In genomic region chr5:137995747-137996123, GRCh38 we compare ENCODE assay signal across 17 cellular contexts. TPM values are rescaled to one million over a fixed set of nuclear protein-coding genes. Genes with fewer than 3 reads are reported as not detected.
DNase-seq lines count a peak whose midpoint lies in the region; ATAC-seq, FAIRE-seq and TF ChIP-seq lines count a peak whose summit lies in the region.
"Had no signal": no experiment of that assay in that cellular context is flagged by ENCODE, and none has a peak within 500 bp of the region (broad histone marks: within the 10 kb centered on the region; RNA-seq: fewer than 3 reads in every experiment).

No MANE protein-coding gene starts in this region.

- POLR2A ChIA-PET in endothelial cell of umbilical vein (lab: Charles Lee) = interaction anchor here (0.6 kb wide), 1 partner anchor 82 kb away, joined by 3 read pairs; no protein-coding TSS in a partner anchor

- H3K27ac Mint-ChIP-seq in T-helper 17 cell = peak overlapping the region; percentile 41

- H3K79me2 ChIP-seq in ACC112 (ENCODE audit: control insufficient read depth, insufficient read depth, low read length, unreplicated experiment) = peaks cover 44% of the 10 kb centered on the region
- peaks cover 37% of the 10 kb centered on the region for H3K79me2 ChIP-seq in endothelial cell of umbilical vein (ENCODE audit: control insufficient read depth, insufficient read depth, low read length)

- H3K4me1 Mint-ChIP-seq in T-helper 17 cell = peaks cover 22% of the 10 kb centered on the region

- no peak for TF ChIP-seq CTCF in endothelial cell of umbilical vein (IDR thresholded peaks at IDR 0.05; ENCODE audit: extremely low read depth in 1 of 2, insufficient read depth in 1 of 2, low read depth in 1 of 2, low read length in 2 of 2)

- H3K9ac ChIP-seq in endothelial cell of umbilical vein (replicated peaks; ENCODE audit: extremely low read depth, insufficient read depth, low read length) = no peak overlapping the region

- no peak for ATAC-seq in T-helper 17 cell
- ATAC-seq: activated naive CD4-positive, alpha-beta T cell treated with anti-CD3 and anti-CD28 coated beads, Interleukin-2, amount 50 U/mL, for 72 hours had no signal

- dilution Hi-C loops in endothelial cell of umbilical vein (cut with MboI; ENCODE audit: extremely low pct_ligation_motif_present, low sequenced_read_pairs) = no loop called here

- H4K20me1 ChIP-seq in endothelial cell of umbilical vein (replicated peaks; ENCODE audit: control insufficient read depth, extremely low read depth, insufficient read depth, low read length) = no peaks in the 10 kb centered on the region

- H3K4me3 Mint-ChIP-seq in T-helper 17 cell = no peak overlapping the region
- H3K4me3 Mint-ChIP-seq: HFFc6 had no signal

- H3K4me1 ChIP-seq in ACC112 (ENCODE audit: control insufficient read depth, insufficient read depth, low read length, unreplicated experiment) (peaks cover 27% of the 10 kb centered on the region), endothelial cell of umbilical vein (ENCODE audit: control insufficient read depth, extremely low read depth, insufficient read depth, low read length) (peaks cover 16% of the 10 kb centered on the region)

- TF ChIP-seq POLR2A in endothelial cell of umbilical vein (IDR thresholded peaks at IDR 0.05; ENCODE audit: low read depth, low read length) = no peak

- no peak overlapping the region for H3K4me3 ChIP-seq in ACC112 (ENCODE audit: low read depth, low read length)
- H3K4me3 ChIP-seq in endothelial cell of umbilical vein (replicated peaks in 1 of 3; ENCODE audit: insufficient read depth in 1 of 3, low read depth in 1 of 3, low read length in 3 of 3) = no peak overlapping the region
- H3K4me3 ChIP-seq: SJSA1 had no signal

- intact Hi-C loops in endothelial cell of umbilical vein (cut with micrococcal nuclease) = loop anchor here (5.0 kb wide), 1 partner anchor 108 kb away; the partner anchor contains the start of gene PKD2L2

- FAIRE-seq in endothelial cell of umbilical vein (lab: Jason Lieb, UNC) = no peak
- FAIRE-seq: GM12892 had no signal

- H3K36me3 ChIP-seq in ACC112 (ENCODE audit: insufficient read depth, low read length) = peaks cover 16% of the 10 kb centered on the region
- peaks cover 0 to 2% of the 10 kb centered on the region in 2 experiments for H3K36me3 ChIP-seq in endothelial cell of umbilical vein (ENCODE audit: control insufficient read depth in 2 of 2, extremely low read depth in 1 of 2, insufficient read depth in 2 of 2, low read length in 2 of 2)

- DNase-seq in GF-D8 (lab: John Stamatoyannopoulos, UW) (peak; percentile 15), T-helper 17 cell (no peak), endothelial cell of umbilical vein (ENCODE audit: low read depth, low spot score) (no peak), NCI-H1694 treated with DMSO at 0.1 percent for 48 hours (lab: John Stamatoyannopoulos, UW) (no peak), anterior cingulate cortex (lab: John Stamatoyannopoulos, UW) (no peak), hippocampal formation (lab: John Stamatoyannopoulos, UW) (no peak)
- DNase-seq in activated effector memory CD4-positive, alpha-beta T cell treated with anti-CD3 and anti-CD28 coated beads, Interleukin-2, amount 50 U/mL, for 16 hours = no peak
- DNase-seq: BE2C; NCI-H2171 treated with DMSO at 0.1 percent for 48 hours; NK-92 treated with Interleukin-12 subunit alpha and Interleukin-12 subunit beta, amount 100 ng/mL, for 24 hours; WERI-Rb-1 had no signal

- no peaks in the 10 kb centered on the region for H3K27me3 ChIP-seq in ACC112 (ENCODE audit: insufficient read depth, low read length)
- no peaks in the 10 kb centered on the region for H3K27me3 ChIP-seq in endothelial cell of umbilical vein (ENCODE audit: control insufficient read depth in 2 of 2, insufficient read depth in 2 of 2, low read length in 2 of 2)
- H3K27me3 ChIP-seq: BE2C, SJSA1 had no signal

- H3K9me3 ChIP-seq in T-helper 17 cell (ENCODE audit: control insufficient read depth, low read length, poor library complexity, severe bottlenecking) (peaks cover 6% of the 10 kb centered on the region), endothelial cell of umbilical vein (replicated peaks; ENCODE audit: control insufficient read depth, insufficient read depth, low read length) (no peaks in the 10 kb centered on the region)
- H3K9me3 ChIP-seq: BE2C, SJSA1 had no signal

- peak overlapping the region; percentile 27 for H3K4me2 ChIP-seq in endothelial cell of umbilical vein (ENCODE audit: insufficient read depth, low read length)

- H2AFZ ChIP-seq in ACC112 (ENCODE audit: low read length, unreplicated experiment) = no peak overlapping the region
- H2AFZ ChIP-seq in endothelial cell of umbilical vein (ENCODE audit: low read depth, low read length) = no peak overlapping the region

- no peaks in the 10 kb centered on the region for H3K9me1 ChIP-seq in endothelial cell of umbilical vein (replicated peaks; ENCODE audit: control insufficient read depth, extremely low read depth, insufficient read depth, low read length)

- CTCF ChIA-PET in endothelial cell of umbilical vein (lab: Charles Lee) = interaction anchor here (0.9 to 2.3 kb wide), 4 partner anchors 12 to 217 kb away, joined by 3 to 13 read pairs (median 4); no protein-coding TSS in a partner anchor

- H3K27ac ChIP-seq in ACC112 (ENCODE audit: low read depth, low read length) (peak overlapping the region; percentile 35), endothelial cell of umbilical vein (ENCODE audit: insufficient read depth, low read depth, low read length) (no peak overlapping the region)
- H3K27ac ChIP-seq: epithelial cell of prostate, SJSA1, WERI-Rb-1 had no signal

- no peaks in the 10 kb centered on the region for H3K27me3 Mint-ChIP-seq in T-helper 17 cell

- H3K36me3 Mint-ChIP-seq in T-helper 17 cell (ENCODE audit: low read depth) = peaks cover 10% of the 10 kb centered on the region

- BruUV-seq in endothelial cell of umbilical vein (replicated peaks; lab: Mats Ljungman, UMichigan) = no TSS peak

TF ChIP-seq in endothelial cell of umbilical vein, 7 proteins besides CTCF, POLR2A, EP300 and RAD21:
- TF ChIP-seq POLR2AphosphoS5 (IDR thresholded peaks at IDR 0.05; ENCODE audit: insufficient read depth, low read depth, low read length) (no peak), MAX (IDR thresholded peaks at IDR 0.05; ENCODE audit: insufficient read depth, insufficient read length) (no peak), MYC (IDR thresholded peaks at IDR 0.05; ENCODE audit: low read depth, low read length) (no peak), FOS (IDR thresholded peaks at IDR 0.05; ENCODE audit: borderline replicate concordance, insufficient read depth, low read length) (no peak), JUN (IDR thresholded peaks at IDR 0.05; ENCODE audit: borderline replicate concordance, insufficient read depth, insufficient read length, low read depth) (no peak), GATA2 (IDR thresholded peaks at IDR 0.05; ENCODE audit: insufficient read depth, insufficient read length, low read depth, low read length) (no peak), EZH2 (IDR thresholded peaks at IDR 0.05; ENCODE audit: borderline replicate concordance, low read depth, low read length, severe bottlenecking) (no peak)
TF ChIP-seq in endothelial cell of umbilical vein: peak in this region for 0.

RNA-seq across cellular contexts. Expression of gene FAM13B, which starts 37.1 kb away (rescaled TPM):
- total RNA-seq in T-helper 17 cell (10 to 100 TPM; 46.8 to 54.1 TPM), endothelial cell of umbilical vein (19.3 and 25.4 TPM in 2 replicates)
- 6.8 and 8.7 TPM in 2 replicates for polyA plus RNA-seq in endothelial cell of umbilical vein
- polyA plus RNA-seq in endothelial cell of umbilical vein (2011; cell fraction: cytosol; rRNA removed) = 7.1 and 8.3 TPM in 2 replicates
- 25.9 and 32.1 TPM in 2 replicates for polyA plus RNA-seq in endothelial cell of umbilical vein (2011; cell fraction: nucleus; rRNA removed)
- polyA plus RNA-seq in endothelial cell of umbilical vein (2012) = 5.6 and 10.3 TPM in 2 replicates
- 18.0 and 19.3 TPM in 2 replicates for polyA minus RNA-seq in endothelial cell of umbilical vein
- 13.4 TPM for polyA minus RNA-seq in endothelial cell of umbilical vein (2011; cell fraction: cytosol; rRNA and poly(A)+ RNA removed)
- polyA minus RNA-seq in endothelial cell of umbilical vein (2011; cell fraction: nucleus; rRNA and poly(A)+ RNA removed) = 61.2 and 73.2 TPM in 2 replicates
